Comparison of ENCODE assay signal across 14 cellular contexts in the genomic region with DNA sequence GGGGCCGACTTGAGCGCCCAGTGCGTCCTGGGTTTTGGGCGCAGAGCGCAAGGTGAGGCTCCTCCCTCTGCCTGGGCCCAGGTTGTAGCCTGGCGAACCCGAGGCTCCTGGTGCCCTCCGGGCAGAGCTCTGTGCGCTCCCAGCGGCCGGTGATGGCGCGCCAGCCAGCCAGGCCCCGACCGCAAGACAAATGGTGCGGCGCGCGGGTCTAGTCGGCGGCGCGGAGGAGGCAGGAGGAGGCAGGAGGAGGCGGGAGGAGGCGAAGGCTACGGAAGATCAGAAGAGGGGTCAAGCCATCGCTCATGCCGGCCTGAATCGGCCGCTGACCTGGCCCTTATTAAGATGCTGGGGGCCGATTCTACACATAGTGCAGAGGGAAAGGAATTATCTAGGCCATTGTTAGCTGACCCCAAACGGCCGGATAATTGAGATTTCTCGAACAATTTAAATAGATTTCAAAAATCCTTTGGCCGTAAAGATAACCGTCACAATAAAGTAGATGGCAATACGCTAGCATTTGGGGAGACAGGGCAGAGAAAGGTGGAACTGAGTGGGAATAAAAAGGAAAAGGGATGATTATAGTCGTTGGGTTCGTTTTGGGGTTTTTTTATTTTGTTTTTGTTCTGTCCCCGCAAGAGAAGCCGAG. TPM values are rescaled to one million over a fixed set of nuclear protein-coding genes. Genes with fewer than 3 reads are reported as not detected.
A peak's percentile ranks its signal among the peaks of the same experiment; 100 is the strongest.
DNase-seq lines count a peak whose midpoint lies in the region; ATAC-seq, FAIRE-seq and TF ChIP-seq lines count a peak whose summit lies in the region.
"Had no signal": no experiment of that assay in that cellular context is flagged by ENCODE, and none has a peak within 500 bp of the region (broad histone marks: within the 10 kb centered on the region; RNA-seq: fewer than 3 reads in every experiment).

No MANE protein-coding gene starts in this region.

- H3K79me2 ChIP-seq in HepG2 (ENCODE audit: insufficient read depth, low read length): no peaks in the 10 kb centered on the region

- H3K4me3 ChIP-seq in A549: no peak overlapping the region
- no peak overlapping the region for H3K4me3 ChIP-seq in H7 (ENCODE audit: insufficient read depth, low read depth, low read length)
- no peak overlapping the region for H3K4me3 ChIP-seq in HepG2 (replicated peaks in 1 of 3; ENCODE audit: insufficient read depth in 1 of 3, low read depth in 2 of 3, low read length in 3 of 3)

- H3K36me3 Mint-ChIP-seq in activated naive CD4-positive, alpha-beta T cell treated with anti-CD3 and anti-CD28 coated beads, Interleukin-2, amount 50 U/mL, for 72 hours: peaks cover 18 to 30% of the 10 kb centered on the region in 2 donors

- H2AFZ ChIP-seq in HepG2 (ENCODE audit: low read length): no peak overlapping the region

- no peak for FAIRE-seq in A549 (lab: Jason Lieb, UNC)
- no peak for FAIRE-seq in HepG2 (lab: Jason Lieb, UNC)

- no peak for TF ChIP-seq EP300 in A549 (IDR thresholded peaks at IDR 0.05)
- no peak for TF ChIP-seq EP300 in HepG2 (IDR thresholded peaks at IDR 0.05; ENCODE audit: low read depth in 2 of 2, low read length in 2 of 2)
- no peak for TF ChIP-seq EP300 in HepG2 (CRISPR knock-in tag; IDR thresholded peaks at IDR 0.05; ENCODE audit: borderline replicate concordance)

- intact Hi-C loops in HepG2 (cut with micrococcal nuclease; ENCODE audit: unreplicated experiment): no loop called here

- H3K4me1 ChIP-seq in A549 (no peaks in the 10 kb centered on the region), HepG2 (ENCODE audit: insufficient read depth, low read length) (no peaks in the 10 kb centered on the region)

- TF ChIP-seq RAD21 in A549 (conservative IDR thresholded peaks at IDR 0.05 in 1 of 2, IDR thresholded peaks at IDR 0.05 in 1 of 2) (no peak), HepG2 (CRISPR knock-in tag; IDR thresholded peaks at IDR 0.05) (no peak)

- TF ChIP-seq CTCF in A549 (IDR thresholded peaks at IDR 0.05) (no peak), HepG2 (CRISPR knock-in tag; IDR thresholded peaks at IDR 0.05) (no peak)

- DNase-seq in A549 (ENCODE audit: low read depth in 1 of 2, low spot score in 1 of 2): no peak
- DNase-seq in H7: peak; percentile 94
- peak; percentile 16 for DNase-seq in epidermal melanocyte (ENCODE audit: insufficient read length, low spot score)
- no peak for DNase-seq in HepG2 (ENCODE audit: low spot score)
- DNase-seq in activated naive CD4-positive, alpha-beta T cell treated with anti-CD3 and anti-CD28 coated beads, Interleukin-2, amount 50 U/mL, for 16 hours: no peak
- no peak for DNase-seq in activated naive CD4-positive, alpha-beta T cell treated with anti-CD3 and anti-CD28 coated beads, Interleukin-2, amount 50 U/mL, for 72 hours (ENCODE audit: low spot score in 2 of 2)
- DNase-seq in stimulated activated CD8-positive, alpha-beta memory T cell treated with anti-CD3 and anti-CD28 coated beads, Interleukin-4, amount 100 ng/mL, for 48 hours: no peak
- DNase-seq: activated CD8-positive, alpha-beta memory T cell treated with anti-CD3 and anti-CD28 coated beads for 24 hours; anterior cingulate cortex; NCI-H748 treated with DMSO at 0.1 percent for 48 hours had no signal

- peak overlapping the region in 1 of 2 donors; percentile 82 for H3K27ac Mint-ChIP-seq in activated naive CD4-positive, alpha-beta T cell treated with anti-CD3 and anti-CD28 coated beads, Interleukin-2, amount 50 U/mL, for 72 hours

- H3K4me2 ChIP-seq in A549 (no peak overlapping the region), HepG2 (ENCODE audit: low read depth, low read length) (no peak overlapping the region)

- TF ChIP-seq POLR2A in A549 (IDR thresholded peaks at IDR 0.05; ENCODE audit: low read length) (no peak), HepG2 (IDR thresholded peaks at IDR 0.05; ENCODE audit: insufficient read depth in 1 of 2, low read depth in 2 of 2, low read length in 2 of 2) (no peak)

- H3K36me3 ChIP-seq in H7 (replicated peaks; ENCODE audit: control insufficient read depth, insufficient read depth, low read length): no peaks in the 10 kb centered on the region
- H3K36me3 ChIP-seq in HepG2 (replicated peaks in 1 of 2; ENCODE audit: control insufficient read depth in 1 of 2, insufficient read depth in 2 of 2, low read length in 2 of 2): no peaks in the 10 kb centered on the region

- in situ Hi-C loops in HepG2 (cut with HindIII; ENCODE audit: extremely low pct_ligation_motif_present, low pct_unique_long_range_greater_than_20kb): no loop called here

- ATAC-seq in A549 (peak; percentile 39 to 48; a peak in 2 of 6 replicates), HepG2 (no peak; the same call in 1 of the 3 replicates), GM19463 (IDR thresholded peaks at IDR 0.05; ENCODE audit: unreplicated experiment) (no peak)
- ATAC-seq in activated naive CD4-positive, alpha-beta T cell treated with anti-CD3 and anti-CD28 coated beads, Interleukin-2, amount 50 U/mL, for 72 hours: no peak
- ATAC-seq: sciatic nerve had no signal

- H4K20me1 ChIP-seq in HepG2 (ENCODE audit: insufficient read depth, low read length): no peaks in the 10 kb centered on the region

- H3K9me3 ChIP-seq in A549 (no peaks in the 10 kb centered on the region), HepG2 (ENCODE audit: low read length) (no peaks in the 10 kb centered on the region)

- no peak overlapping the region for H3K9ac ChIP-seq in HepG2 (ENCODE audit: insufficient read depth, low read depth, low read length)

- H3K27me3 ChIP-seq in H7 (ENCODE audit: control insufficient read depth, insufficient read depth, low read length) (peaks cover 99% of the 10 kb centered on the region), HepG2 (ENCODE audit: control insufficient read depth in 1 of 2, insufficient read depth in 2 of 2, low read length in 2 of 2) (peaks cover 4 to 84% of the 10 kb centered on the region in 2 experiments)

- WGBS in A549 (ENCODE audit: missing lambda C conversion rate): 44% methylated on average over 37 of the region's 41 CpGs
- 37% methylated on average over 40 of the region's 41 CpGs for WGBS in HepG2 (ENCODE audit: low lambda C conversion rate)

- POLR2A ChIA-PET in A549 (lab: Yijun Ruan, JAX) (no interaction called here), HepG2 (lab: Yijun Ruan, JAX) (no interaction called here)

- no TSS peak for BruUV-seq in HepG2 (replicated peaks; lab: Mats Ljungman, UMichigan)

- CTCF ChIA-PET in A549 (lab: Yijun Ruan, JAX): interaction anchor here (0.7 kb wide), 1 partner anchor 21 kb away, joined by 3 read pairs; no protein-coding TSS in a partner anchor
- CTCF ChIA-PET in HepG2 (lab: Yijun Ruan, JAX; ENCODE audit: low intra/inter-chr PET ratio, low total read pairs): no interaction called here

- no peaks in the 10 kb centered on the region for H3K9me3 Mint-ChIP-seq in activated naive CD4-positive, alpha-beta T cell treated with anti-CD3 and anti-CD28 coated beads, Interleukin-2, amount 50 U/mL, for 72 hours

- H3K27ac ChIP-seq in A549 (no peak overlapping the region), HepG2 (ENCODE audit: extremely low read length, insufficient read depth, low read length) (no peak overlapping the region)
- H3K27ac ChIP-seq: C4-2B had no signal

TF ChIP-seq in A549, 52 proteins besides CTCF, POLR2A, EP300 and RAD21 (continues in another document):
- TF ChIP-seq GATA3 (IDR thresholded peaks at IDR 0.05; ENCODE audit: borderline replicate concordance) (no peak), HES2 (IDR thresholded peaks at IDR 0.05) (no peak), POLR2AphosphoS2 (conservative IDR thresholded peaks at IDR 0.05; ENCODE audit: low read length) (no peak)

TF ChIP-seq in HepG2, 621 proteins besides CTCF, POLR2A, EP300 and RAD21:
- 0 out of 2 replicates have a peak, but pooled peaks have one; percentile 7 for TF ChIP-seq EZH2 (conservative IDR thresholded peaks at IDR 0.05; ENCODE audit: low read depth, low read length)
- TF ChIP-seq ZNF547 (CRISPR knock-in tag; IDR thresholded peaks at IDR 0.05): no peak

RNA-seq across cellular contexts. Expression of gene TBX5, which starts 2.8 kb away (rescaled TPM):
- polyA plus RNA-seq in A549 (2011; rRNA removed) (not detected in 2 replicates), A549 (2017; fragmentation: RNase III; extraction: RNeasy Plus Mini Kit Qiagen cat#74134 plus additional on column Dnase treatment) (not detected in 3 replicates), HepG2 (2011; rRNA removed) (not detected in 2 replicates)
- not detected in 2 replicates for polyA plus RNA-seq in A549 (2012; cell fraction: cytosol; rRNA removed)
- not detected in 2 replicates for polyA plus RNA-seq in A549 (2012; cell fraction: nucleus; rRNA removed)
- not detected in 2 replicates for polyA minus RNA-seq in A549 (2011; rRNA and poly(A)+ RNA removed)
- total RNA-seq in H7 (2014; rRNA removed; shearing (Covaris generic)): not detected in 2 replicates
- total RNA-seq in HepG2 (2016; rRNA removed; fragmentation: Illumina TruSeq; extraction: Trizol): not detected in 2 replicates
- total RNA-seq in HepG2 (2016; cell fraction: cytosol; rRNA removed; fragmentation: Illumina TruSeq; extraction: Trizol; ENCODE audit: low read depth): not detected in 2 replicates
- total RNA-seq in HepG2 (2016; cell fraction: insoluble cytoplasmic fraction; rRNA removed; fragmentation: Illumina TruSeq; extraction: Trizol): not detected in 2 replicates
- total RNA-seq in HepG2 (2016; cell fraction: membrane; rRNA removed; fragmentation: Illumina TruSeq; extraction: Trizol): not detected in 2 replicates
- total RNA-seq in HepG2 (2016; cell fraction: nucleus; rRNA removed; fragmentation: Illumina TruSeq; extraction: Trizol): not detected in 2 replicates
- not detected in 2 replicates for polyA plus RNA-seq in HepG2 (2011; cell fraction: cytosol; rRNA removed)
- polyA plus RNA-seq in HepG2 (2011; cell fraction: nucleus; rRNA removed): not detected in 2 replicates
- not detected in 2 replicates for polyA plus RNA-seq in HepG2 (2012)
- not detected in 2 replicates for polyA plus RNA-seq in HepG2 (2016; cell fraction: cytosol; fragmentation: Illumina TruSeq; extraction: Trizol; ENCODE audit: low read depth)
- polyA plus RNA-seq in HepG2 (2016; cell fraction: insoluble cytoplasmic fraction; fragmentation: Illumina TruSeq; extraction: Trizol; ENCODE audit: low read depth): not detected in 2 replicates
- polyA plus RNA-seq in HepG2 (2016; cell fraction: membrane; fragmentation: Illumina TruSeq; extraction: Trizol; ENCODE audit: low read depth): not detected in 2 replicates
- polyA plus RNA-seq in HepG2 (2016; cell fraction: nucleus; fragmentation: Illumina TruSeq; extraction: Trizol; ENCODE audit: insufficient read depth, low read depth): not detected in 2 replicates
- polyA minus RNA-seq in HepG2 (2011; rRNA and poly(A)+ RNA removed; ENCODE audit: low replicate concordance): not detected in 2 replicates
- polyA minus RNA-seq in HepG2 (2011; cell fraction: cytosol; rRNA and poly(A)+ RNA removed): not detected in 2 replicates
- polyA minus RNA-seq in HepG2 (2011; cell fraction: nucleus; rRNA and poly(A)+ RNA removed): not detected in 2 replicates
- total RNA-seq in activated naive CD4-positive, alpha-beta T cell treated with anti-CD3 and anti-CD28 coated beads, Interleukin-2, amount 50 U/mL, for 72 hours: not detected
- total RNA-seq: epithelial cell of proximal tubule, sciatic nerve had no signal

Comparison
In these comparisons a context has a peak if more than half of its experiments do, and no peak if none do; other contexts are left out.
1. ATAC-seq: peak in A549 (2 of 2); none in HepG2 (single experiment), GM19463 (single experiment) and activated naive CD4-positive, alpha-beta T cell treated with anti-CD3 and anti-CD28 coated beads, Interleukin-2, amount 50 U/mL, for 72 hours (0 of 2).
2. DNase-seq: peak in H7 (single experiment) and epidermal melanocyte (single experiment); none in A549 (0 of 2), HepG2 (single experiment), activated naive CD4-positive, alpha-beta T cell treated with anti-CD3 and anti-CD28 coated beads, Interleukin-2, amount 50 U/mL, for 16 hours (single experiment), activated naive CD4-positive, alpha-beta T cell treated with anti-CD3 and anti-CD28 coated beads, Interleukin-2, amount 50 U/mL, for 72 hours (0 of 2) and stimulated activated CD8-positive, alpha-beta memory T cell treated with anti-CD3 and anti-CD28 coated beads, Interleukin-4, amount 100 ng/mL, for 48 hours (single experiment).